8 cellular contexts compared by ENCODE assay signal in the genomic region with DNA sequence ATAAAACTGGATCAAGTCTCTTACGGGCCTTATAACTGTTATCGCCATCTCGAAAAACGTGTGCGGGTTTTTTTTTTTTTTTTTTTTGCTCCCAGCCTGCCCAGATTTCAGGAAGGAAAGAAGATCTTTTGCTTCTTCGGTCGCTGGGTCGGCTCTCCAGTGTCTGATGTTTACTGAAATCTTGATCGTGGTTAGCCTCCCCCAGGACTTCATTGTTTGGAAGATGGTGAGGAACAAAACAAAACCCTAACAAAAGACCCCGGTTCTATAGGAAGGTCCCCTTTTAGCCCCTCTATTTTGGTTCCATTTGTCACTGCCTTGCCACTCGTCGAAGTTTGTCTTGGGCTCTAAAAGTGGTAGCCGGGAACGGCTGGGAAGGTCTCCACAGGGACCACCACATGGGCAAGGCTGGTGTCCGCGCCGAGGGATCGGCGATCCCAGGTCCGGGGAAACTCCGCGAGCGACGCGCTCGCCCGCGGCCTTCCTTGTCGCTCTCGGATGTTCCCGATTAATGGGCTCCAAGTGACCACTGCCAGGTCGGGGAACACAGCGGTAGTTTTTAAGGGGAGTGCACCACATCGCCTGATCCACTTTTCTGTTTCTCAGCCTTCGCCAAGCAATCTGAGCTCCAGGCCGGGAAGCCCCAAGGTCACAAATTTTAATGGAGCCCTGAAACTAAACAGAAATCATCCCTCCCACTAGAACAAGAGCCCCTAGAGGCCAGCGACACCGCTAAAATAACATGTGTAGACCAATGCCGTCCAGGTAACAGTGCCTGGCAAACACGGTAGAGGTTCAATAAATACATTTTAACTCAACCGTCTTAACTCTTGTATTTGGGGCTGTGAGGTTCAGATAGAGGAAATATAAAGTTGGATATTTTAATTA. TPM values are rescaled to one million over a fixed set of nuclear protein-coding genes. Genes with fewer than 3 reads are reported as not detected.
DNase-seq lines count a peak whose midpoint lies in the region; ATAC-seq and TF ChIP-seq lines count a peak whose summit lies in the region.

No MANE protein-coding gene starts in this region.

- H3K4me1 Mint-ChIP-seq in activated T-helper 17 cell treated with anti-CD3 and anti-CD28 coated beads, Interleukin-2, amount 50 U/mL, for 72 hours: peaks cover 6% of the 10 kb centered on the region
- H3K4me1 Mint-ChIP-seq in naive thymus-derived CD4-positive, alpha-beta T cell: peaks cover 0 to 32% (median 14%) of the 10 kb centered on the region in 7 donors

- peaks cover 5 to 6% of the 10 kb centered on the region in 2 donors for H3K4me1 ChIP-seq in naive thymus-derived CD4-positive, alpha-beta T cell (ENCODE audit: control insufficient read depth in 2 of 2, insufficient read depth in 2 of 2, low read length in 2 of 2)
- peaks cover 7 to 12% of the 10 kb centered on the region in 2 donors for H3K4me1 ChIP-seq in thoracic aorta (ENCODE audit: control insufficient read depth in 1 of 2, low read depth in 2 of 2)

- H3K9me3 ChIP-seq in naive thymus-derived CD4-positive, alpha-beta T cell (ENCODE audit: control insufficient read depth in 2 of 3, low read length in 3 of 3): no peaks in the 10 kb centered on the region
- H3K9me3 ChIP-seq in thoracic aorta: no peaks in the 10 kb centered on the region

- intact Hi-C loops in naive thymus-derived CD4-positive, alpha-beta T cell (cut with micrococcal nuclease): loop anchor here (1.0 to 10.0 kb wide), 17 partner anchors 12 to 1764 kb away; partner anchors contain the start of genes TRIM27 (in 2 of the 2), ZNF165 (in 1 of the 2) and ZNF184 (in 1 of the 2)

- TF ChIP-seq CTCF in BJ (IDR thresholded peaks at IDR 0.05; ENCODE audit: insufficient read depth, low read depth, low read length) (peak; percentile 46; the same call in 1 of the 2 replicates), thoracic aorta (IDR thresholded peaks at IDR 0.05) (peak; percentile 7)

- no peaks in the 10 kb centered on the region for H3K27me3 Mint-ChIP-seq in activated T-helper 17 cell treated with anti-CD3 and anti-CD28 coated beads, Interleukin-2, amount 50 U/mL, for 72 hours
- H3K27me3 Mint-ChIP-seq in naive thymus-derived CD4-positive, alpha-beta T cell: peaks cover 0 to 8% (median 0%) of the 10 kb centered on the region in 5 donors

- H3K4me3 Mint-ChIP-seq in activated T-helper 17 cell treated with anti-CD3 and anti-CD28 coated beads, Interleukin-2, amount 50 U/mL, for 72 hours: peak overlapping the region; percentile 96
- H3K4me3 Mint-ChIP-seq in naive thymus-derived CD4-positive, alpha-beta T cell: peak overlapping the region; percentile 92 to 100 (median 98)

- H3K36me3 ChIP-seq in BJ (ENCODE audit: control insufficient read depth, insufficient read depth, low read length): 0 out of 2 replicates have a peak, but pooled peaks cover 1% of the 10 kb centered on the region
- peaks cover 0 to 19% (median 0%) of the 10 kb centered on the region in 3 experiments for H3K36me3 ChIP-seq in naive thymus-derived CD4-positive, alpha-beta T cell (ENCODE audit: control insufficient read depth in 2 of 3, insufficient read depth in 3 of 3, low read length in 3 of 3)
- H3K36me3 ChIP-seq in thoracic aorta: peaks cover 6% of the 10 kb centered on the region

- H3K4me3 ChIP-seq in BJ (ENCODE audit: low read depth, low read length) (peak overlapping the region; percentile 64), thoracic aorta (peak overlapping the region; percentile 87)
- H3K4me3 ChIP-seq in naive thymus-derived CD4-positive, alpha-beta T cell (ENCODE audit: low read length): peak overlapping the region; percentile 82

- DNase-seq in BJ (ENCODE audit: low read depth): no peak
- DNase-seq in HS-5 (ENCODE audit: low read depth): peak; percentile 41
- DNase-seq in OCI-M1 (lab: John Stamatoyannopoulos, UW): peak; percentile 86
- DNase-seq in fibroblast of gingiva (ENCODE audit: low read depth): peak; percentile 49
- peak; percentile 26 to 62 (median 48) for DNase-seq in naive thymus-derived CD4-positive, alpha-beta T cell
- no peak for DNase-seq in thoracic aorta (ENCODE audit: low spot score)

- CTCF ChIA-PET in BJ (lab: Yijun Ruan, JAX): interaction anchor here (0.7 kb wide), 1 partner anchor 10 kb away, joined by 3 read pairs; no protein-coding TSS in a partner anchor
- CTCF ChIA-PET in naive thymus-derived CD4-positive, alpha-beta T cell (lab: Charles Lee): interaction anchor here (0.6 to 1.5 kb wide), 5 partner anchors 8 to 49 kb away, joined by 3 to 5 read pairs (median 3); no protein-coding TSS in a partner anchor

- H3K27ac ChIP-seq in naive thymus-derived CD4-positive, alpha-beta T cell (ENCODE audit: low read depth, low read length): peak overlapping the region; percentile 99
- H3K27ac ChIP-seq in thoracic aorta: peak overlapping the region; percentile 97 to 98

- H3K27me3 ChIP-seq in BJ (ENCODE audit: control insufficient read depth, insufficient read depth, low read length) (no peaks in the 10 kb centered on the region), thoracic aorta (replicated peaks; ENCODE audit: insufficient read depth) (no peaks in the 10 kb centered on the region)
- H3K27me3 ChIP-seq in naive thymus-derived CD4-positive, alpha-beta T cell (ENCODE audit: control insufficient read depth in 2 of 2, insufficient read depth in 2 of 2, low read length in 2 of 2): no peaks in the 10 kb centered on the region

- ATAC-seq in GM19023 (IDR thresholded peaks at IDR 0.05; ENCODE audit: unreplicated experiment) (peak; percentile 15), thoracic aorta (ENCODE audit: insufficient number of reproducible peaks, low FRiP score, low read depth) (no peak)
- ATAC-seq in activated T-helper 17 cell treated with anti-CD3 and anti-CD28 coated beads, Interleukin-2, amount 50 U/mL, for 72 hours (replicated peaks): peak; percentile 31
- ATAC-seq in naive thymus-derived CD4-positive, alpha-beta T cell: peak; percentile 26

- peak overlapping the region; percentile 100 for H3K27ac Mint-ChIP-seq in activated T-helper 17 cell treated with anti-CD3 and anti-CD28 coated beads, Interleukin-2, amount 50 U/mL, for 72 hours
- peak overlapping the region; percentile 98 to 100 (median 100) for H3K27ac Mint-ChIP-seq in naive thymus-derived CD4-positive, alpha-beta T cell

- POLR2A ChIA-PET in BJ (lab: Charles Lee): interaction anchor here (0.7 kb wide), 2 partner anchors 43 to 80 kb away, joined by 3 to 4 read pairs; no protein-coding TSS in a partner anchor
- POLR2A ChIA-PET in naive thymus-derived CD4-positive, alpha-beta T cell (lab: Charles Lee): interaction anchor here (0.6 to 19.5 kb wide), 19 partner anchors 11 to 1764 kb away, joined by 3 to 459 read pairs (median 6); partner anchors contain the start of gene TRIM27

- H3K36me3 Mint-ChIP-seq in activated T-helper 17 cell treated with anti-CD3 and anti-CD28 coated beads, Interleukin-2, amount 50 U/mL, for 72 hours (ENCODE audit: low read depth): peaks cover 36% of the 10 kb centered on the region
- H3K36me3 Mint-ChIP-seq in naive thymus-derived CD4-positive, alpha-beta T cell: peaks cover 0 to 13% (median 10%) of the 10 kb centered on the region in 5 donors

- no peaks in the 10 kb centered on the region for H3K9me3 Mint-ChIP-seq in activated T-helper 17 cell treated with anti-CD3 and anti-CD28 coated beads, Interleukin-2, amount 50 U/mL, for 72 hours
- H3K9me3 Mint-ChIP-seq in naive thymus-derived CD4-positive, alpha-beta T cell: peaks cover 0 to 8% (median 0%) of the 10 kb centered on the region in 11 donors

RNA-seq across cellular contexts. Expression of gene TRIM27, which starts 27.0 kb away (rescaled TPM):
- 47.3 TPM in 2 replicates for polyA plus RNA-seq in BJ (2011; rRNA removed)
- polyA minus RNA-seq in BJ (2011; rRNA and poly(A)+ RNA removed): 34.9 and 48.7 TPM in 2 replicates
- total RNA-seq in activated T-helper 17 cell treated with anti-CD3 and anti-CD28 coated beads, Interleukin-2, amount 50 U/mL, for 72 hours: 10 to 100 TPM; 34.4 to 51.2 TPM
- 10 to 100 TPM; 22.9 to 93.9 (median 67.5) TPM for total RNA-seq in naive thymus-derived CD4-positive, alpha-beta T cell
- 10 to 100 TPM; 53.0 to 82.2 TPM for polyA plus RNA-seq in naive thymus-derived CD4-positive, alpha-beta T cell
- total RNA-seq in thoracic aorta: 10 to 100 TPM; 61.9 to 86.2 TPM

Comparison
In these comparisons a context has a peak if more than half of its experiments do, and no peak if none do; other contexts are left out.
1. DNase-seq: peak in HS-5 (single experiment), OCI-M1 (single experiment), fibroblast of gingiva (single experiment) and naive thymus-derived CD4-positive, alpha-beta T cell (9 of 9); none in BJ (single experiment) and thoracic aorta (single experiment).
2. Peak in every context shown above with its lines, with median percentiles within 50 percentile points of each other: H3K4me3 ChIP-seq.